In the genomic region with DNA sequence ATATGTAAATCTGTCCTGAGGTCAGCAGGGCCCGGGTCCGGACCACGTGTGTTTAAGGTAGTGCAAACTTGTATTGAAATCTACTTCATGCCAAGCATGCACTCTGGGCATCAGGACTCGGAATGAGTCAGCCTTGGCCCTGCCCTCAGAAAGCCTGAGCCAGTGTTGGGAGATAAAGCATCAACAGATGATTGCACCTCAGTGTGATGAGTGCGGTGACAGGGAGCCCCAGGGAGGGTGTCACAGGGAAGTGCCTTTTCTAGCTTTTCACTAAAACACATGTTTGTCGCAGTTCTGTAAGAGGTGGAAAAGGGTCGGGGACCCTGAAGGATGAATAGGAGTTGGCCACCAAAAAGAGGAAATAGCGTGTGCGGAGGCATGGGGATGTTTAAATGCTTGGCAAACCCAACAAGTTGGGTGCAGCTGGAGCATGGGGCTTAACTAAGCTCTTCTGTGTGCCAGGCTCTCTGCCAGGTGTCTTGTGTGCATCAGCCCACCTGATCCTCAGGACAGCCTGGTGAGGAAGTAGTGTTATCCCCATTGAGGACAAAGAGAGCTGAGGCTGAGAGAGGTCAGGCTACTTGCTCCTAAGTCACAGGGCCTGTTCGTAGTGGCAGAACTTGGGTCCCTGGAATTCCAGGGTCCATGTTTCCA, we compare ENCODE assay signal across 1 cellular context.
TF ChIP-seq lines count a peak whose summit lies in the region.

No MANE protein-coding gene starts in this region.

TF ChIP-seq in SK-N-SH, 30 proteins besides CTCF, POLR2A, EP300 and RAD21:
- TF ChIP-seq PBX3 (IDR thresholded peaks at IDR 0.05), result 0 out of 2 replicates have a peak, but pooled peaks have one; percentile 4
- TF ChIP-seq USF1 (IDR thresholded peaks at IDR 0.05; ENCODE audit: borderline replicate concordance, low read depth), result no peak
- 0 out of 2 replicates have a peak, but pooled peaks have one; percentile 16 for TF ChIP-seq FOSL2 (IDR thresholded peaks at IDR 0.05; ENCODE audit: borderline replicate concordance, low read depth)
